ENCODE assay signal across 20 cellular contexts in the genomic region with DNA sequence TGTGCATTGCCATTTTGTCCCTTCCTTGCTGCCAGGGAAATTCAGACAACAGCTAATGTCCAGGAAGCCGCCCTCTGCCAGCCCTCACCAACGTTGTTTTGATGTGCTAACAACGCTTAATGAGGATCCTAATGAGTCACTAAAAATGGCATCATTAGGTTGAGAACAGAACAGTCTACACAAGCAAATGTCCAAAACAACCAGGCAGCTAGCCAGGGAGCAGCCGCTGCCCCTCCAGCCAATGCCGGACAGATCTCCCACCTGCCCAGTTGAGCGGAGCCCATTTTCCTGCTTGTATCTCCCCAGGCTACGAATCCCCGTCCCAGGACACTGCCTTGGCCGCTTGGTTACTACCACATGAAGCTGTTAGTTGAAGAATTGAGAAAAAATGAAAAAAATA. TPM values are rescaled to one million over a fixed set of nuclear protein-coding genes. Genes with fewer than 3 reads are reported as not detected.
"Had no signal": no experiment of that assay in that cellular context is flagged by ENCODE, and none has a peak within 500 bp of the region (broad histone marks: within the 10 kb centered on the region; RNA-seq: fewer than 3 reads in every experiment).

No MANE protein-coding gene starts in this region.

- H3K27ac ChIP-seq: brain microvascular endothelial cell, epithelial cell of prostate, gastrocnemius medialis, heart left ventricle, neural progenitor cell, ovary had no signal

- H3K27ac Mint-ChIP-seq: activated CD4-positive, alpha-beta T cell treated with anti-CD3 and anti-CD28 coated beads for 36 hours; activated CD8-positive, alpha-beta T cell treated with anti-CD3 and anti-CD28 coated beads, Interleukin-2, amount 10 ng/mL, durations not matched to agents 7 days and 5 days; dendritic cell treated with granulocyte-macrophage colony-stimulating factor and Interleukin-4, amounts not matched to agents 40 ng/mL and 50 ng/mL, for 4 days; effector memory CD8-positive, alpha-beta T cell; neural progenitor cell had no signal

- H3K27me3 ChIP-seq: neural progenitor cell, ovary had no signal

- H3K4me3 ChIP-seq: gastrocnemius medialis, heart left ventricle, neural progenitor cell, ovary had no signal

- H3K9ac ChIP-seq: neural progenitor cell had no signal

- H3K4me1 Mint-ChIP-seq: activated CD4-positive, alpha-beta T cell treated with anti-CD3 and anti-CD28 coated beads for 36 hours; central memory CD8-positive, alpha-beta T cell had no signal

- ATAC-seq: activated CD4-positive, alpha-beta T cell treated with anti-CD3 and anti-CD28 coated beads for 36 hours; activated CD8-positive, alpha-beta T cell treated with anti-CD3 and anti-CD28 coated beads, Interleukin-2, amount 10 ng/mL, durations not matched to agents 7 days and 5 days; effector memory CD8-positive, alpha-beta T cell; gastrocnemius medialis; heart left ventricle; left colon had no signal

- H2AFZ ChIP-seq: neural progenitor cell had no signal

- H3K36me3 Mint-ChIP-seq: neural progenitor cell had no signal

- H3K4me1 ChIP-seq: gastrocnemius medialis, neural progenitor cell had no signal

- H3K36me3 ChIP-seq: brain microvascular endothelial cell, gastrocnemius medialis, heart left ventricle, neural progenitor cell, ovary had no signal

- DNase-seq: activated CD4-positive, alpha-beta T cell treated with anti-CD3 and anti-CD28 coated beads for 36 hours; activated CD8-positive, alpha-beta memory T cell treated with anti-CD3 and anti-CD28 coated beads, Interleukin-2, amount 50 U/mL, for 4 hours; activated CD8-positive, alpha-beta T cell treated with anti-CD3 and anti-CD28 coated beads, Interleukin-2, amount 10 ng/mL, durations not matched to agents 7 days and 5 days; activated T-cell treated with anti-CD3 and anti-CD28 coated beads, Interleukin-2, amount 50 U/mL, for 48 hours; brain microvascular endothelial cell; effector memory CD8-positive, alpha-beta T cell; gastrocnemius medialis; heart left ventricle; left colon; ovary; stimulated activated CD4-positive, alpha-beta T cell treated with anti-CD3 and anti-CD28 coated beads, Interleukin-4, amount 100 ng/mL, for 24 hours; stimulated activated naive CD4-positive, alpha-beta T cell treated with Interleukin-2 at 50 U/mL for 16 hours; substantia nigra had no signal

- H3K4me2 ChIP-seq: neural progenitor cell had no signal

- H3K4me3 Mint-ChIP-seq: activated CD4-positive, alpha-beta T cell treated with anti-CD3 and anti-CD28 coated beads for 36 hours; activated CD8-positive, alpha-beta T cell treated with anti-CD3 and anti-CD28 coated beads, Interleukin-2, amount 10 ng/mL, durations not matched to agents 7 days and 5 days; central memory CD8-positive, alpha-beta T cell; dendritic cell treated with granulocyte-macrophage colony-stimulating factor and Interleukin-4, amounts not matched to agents 40 ng/mL and 50 ng/mL, for 4 days; effector memory CD8-positive, alpha-beta T cell; neural progenitor cell had no signal

- H3K9me3 Mint-ChIP-seq: effector memory CD8-positive, alpha-beta T cell had no signal

- H3K9me3 ChIP-seq: ovary had no signal

RNA-seq across cellular contexts. Expression of a gene that starts 40.4 kb away (rescaled TPM):
- total RNA-seq: activated CD4-positive, alpha-beta T cell treated with anti-CD3 and anti-CD28 coated beads for 36 hours; activated CD8-positive, alpha-beta T cell treated with anti-CD3 and anti-CD28 coated beads, Interleukin-2, amount 10 ng/mL, durations not matched to agents 7 days and 5 days; left colon; skeletal muscle tissue; T-helper 1 cell treated with Interleukin-12 subunit alpha and Interleukin-12 subunit beta and Interleukin-4 antibody, amounts not matched to agents 30 ng/mL and 1 ng/mL, for 36 hours; ureter had no signal
